8 cellular contexts compared by ENCODE assay signal in genomic region chr7:20220824-20221547, GRCh38. TPM values are rescaled to one million over a fixed set of nuclear protein-coding genes. Genes with fewer than 3 reads are reported as not detected.
DNase-seq lines count a peak whose midpoint lies in the region; ATAC-seq, FAIRE-seq and TF ChIP-seq lines count a peak whose summit lies in the region.

No MANE protein-coding gene starts in this region.

- no peak overlapping the region for H3K4me3 Mint-ChIP-seq in activated CD4-positive, alpha-beta T cell treated with anti-CD3 and anti-CD28 coated beads for 36 hours

- DNase-seq in AG09319 (ENCODE audit: extremely low read depth, low read depth) (peak; percentile 79), GM13977 (ENCODE audit: low spot score) (no peak), COLO668 (lab: John Stamatoyannopoulos, UW; ENCODE audit: unreplicated experiment) (no peak), inferior parietal cortex (ENCODE audit: extremely low spot score) (no peak)
- no peak for DNase-seq in activated CD4-positive, alpha-beta T cell treated with anti-CD3 and anti-CD28 coated beads for 36 hours

- intact Hi-C loops in activated CD4-positive, alpha-beta T cell treated with anti-CD3 and anti-CD28 coated beads for 36 hours (cut with DNase I, micrococcal nuclease) = no loop called here

- H2AFZ ChIP-seq in SU-DHL-6 (ENCODE audit: low read depth, low read length, severe bottlenecking) = peak overlapping the region; percentile 24

- H3K9me2 ChIP-seq in SU-DHL-6 (replicated peaks; ENCODE audit: insufficient read depth, low read length) = no peaks in the 10 kb centered on the region

- CTCF ChIA-PET in activated CD4-positive, alpha-beta T cell treated with anti-CD3 and anti-CD28 coated beads for 36 hours (lab: Charles Lee) = interaction anchor here (0.7 kb wide), 1 partner anchor 441 kb away, joined by 3 read pairs; no protein-coding TSS in a partner anchor

- POLR2A ChIA-PET in activated CD4-positive, alpha-beta T cell treated with anti-CD3 and anti-CD28 coated beads for 36 hours (lab: Charles Lee) = no interaction called here

- TF ChIP-seq CTCF in AG09319 (IDR thresholded peaks at IDR 0.05; ENCODE audit: low read depth, low read length) (no peak), SU-DHL-6 (IDR thresholded peaks at IDR 0.05; ENCODE audit: insufficient read depth, low read length, poor library complexity, severe bottlenecking) (no peak), GM13977 (IDR thresholded peaks at IDR 0.05; ENCODE audit: extremely low read depth, insufficient read depth, missing control alignments) (no peak)

- peak; percentile 27 for ATAC-seq in HG02610 (IDR thresholded peaks at IDR 0.05; ENCODE audit: unreplicated experiment)
- no peak for ATAC-seq in activated CD4-positive, alpha-beta T cell treated with anti-CD3 and anti-CD28 coated beads for 36 hours

- H3K4me1 Mint-ChIP-seq in activated CD4-positive, alpha-beta T cell treated with anti-CD3 and anti-CD28 coated beads for 36 hours = peaks cover 16% of the 10 kb centered on the region

- no peaks in the 10 kb centered on the region for H3K27me3 ChIP-seq in SU-DHL-6 (ENCODE audit: low read length)

- no peaks in the 10 kb centered on the region for H4K20me1 ChIP-seq in SU-DHL-6 (ENCODE audit: low read depth, low read length)

- peak overlapping the region; percentile 85 for H3K4me2 ChIP-seq in SU-DHL-6 (ENCODE audit: low read depth, low read length, poor library complexity, severe bottlenecking)

- FAIRE-seq in islet of Langerhans (lab: Jason Lieb, UNC) = peak; percentile 58

- no peaks in the 10 kb centered on the region for H3K36me3 Mint-ChIP-seq in activated CD4-positive, alpha-beta T cell treated with anti-CD3 and anti-CD28 coated beads for 36 hours (ENCODE audit: low read depth)

- peak overlapping the region; percentile 95 for H3K27ac ChIP-seq in SU-DHL-6 (ENCODE audit: low read depth, low read length)

- H3F3A ChIP-seq in SU-DHL-6 (ENCODE audit: insufficient read depth) = peaks cover 42% of the 10 kb centered on the region

- H3K4me3 ChIP-seq in SU-DHL-6 (ENCODE audit: insufficient read depth, low read length, poor library complexity, severe bottlenecking) = peak overlapping the region; percentile 36

- H3K79me2 ChIP-seq in SU-DHL-6 (ENCODE audit: insufficient read depth, low read length) = peaks cover 12% of the 10 kb centered on the region

- no peaks in the 10 kb centered on the region for H3K9me3 ChIP-seq in SU-DHL-6 (ENCODE audit: insufficient read depth, low read length)

- in situ Hi-C loops in GM13977 (cut with MboI; ENCODE audit: low pct_unique_long_range_greater_than_20kb, low sequenced_read_pairs, unreplicated experiment) = no loop called here

- no peak overlapping the region for H3K27ac Mint-ChIP-seq in activated CD4-positive, alpha-beta T cell treated with anti-CD3 and anti-CD28 coated beads for 36 hours

- H3K9ac ChIP-seq in SU-DHL-6 (ENCODE audit: low read length) = peak overlapping the region; percentile 62

- peaks cover 7% of the 10 kb centered on the region for H3K27me3 Mint-ChIP-seq in activated CD4-positive, alpha-beta T cell treated with anti-CD3 and anti-CD28 coated beads for 36 hours

- no peaks in the 10 kb centered on the region for H3K9me3 Mint-ChIP-seq in activated CD4-positive, alpha-beta T cell treated with anti-CD3 and anti-CD28 coated beads for 36 hours (ENCODE audit: low read depth)

- no peaks in the 10 kb centered on the region for H3K36me3 ChIP-seq in SU-DHL-6 (ENCODE audit: low read length)

RNA-seq across cellular contexts. Expression of gene MACC1, which starts 3.8 kb away (rescaled TPM):
- total RNA-seq in activated CD4-positive, alpha-beta T cell treated with anti-CD3 and anti-CD28 coated beads for 36 hours = under 1 TPM; 0.05 to 0.09 TPM
